25 cellular contexts compared by ENCODE assay signal in the genomic region with DNA sequence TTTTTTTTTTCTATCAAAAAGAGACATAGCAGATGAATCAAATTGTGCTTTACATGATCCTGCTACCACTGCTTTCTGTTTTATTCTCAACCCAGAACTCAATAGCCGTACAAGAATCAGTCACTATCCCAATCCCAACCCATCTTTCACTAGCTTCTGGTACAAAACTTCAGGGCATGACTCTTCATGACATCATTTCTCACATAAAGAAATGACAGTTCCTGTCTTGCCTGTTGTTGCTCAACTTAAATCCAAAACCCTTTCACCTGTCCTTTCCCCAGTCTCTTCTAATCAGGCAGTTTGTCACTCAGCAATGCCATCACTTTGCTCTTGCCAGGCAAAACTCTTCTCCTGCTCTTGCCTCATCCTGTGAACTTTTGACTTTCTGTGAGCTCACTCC.
"Had no signal": no experiment of that assay in that cellular context is flagged by ENCODE, and none has a peak within 500 bp of the region (broad histone marks: within the 10 kb centered on the region; RNA-seq: fewer than 3 reads in every experiment).

No MANE protein-coding gene starts in this region.

- DNase-seq: IMR-90, Kasumi-1, KG1, MV-4-11, NCI-H1048, NCI-H1105, NCI-H1417, NCI-H1436 treated with DMSO at 0.1 percent for 48 hours, NCI-H1694 treated with DMSO at 0.1 percent for 48 hours, NCI-H1930, NCI-H2081, NCI-H2107, NCI-H2227 treated with DMSO at 0.1 percent for 48 hours, NCI-H446, NCI-H510A, NCI-H524 treated with DMSO at 0.1 percent for 48 hours, NCI-H69, NCI-H774, PC-3, Right ventricle myocardium superior, SIG-M5 had no signal

- H3K36me3 ChIP-seq: SJSA1 had no signal

- H3K4me3 ChIP-seq: SJSA1, SK-N-MC had no signal

- H3K27me3 ChIP-seq: SJSA1 had no signal

- H3K4me1 ChIP-seq: SJSA1 had no signal

- H3K27ac ChIP-seq: HL-60, SJSA1, SK-N-MC had no signal

- H3K9me3 ChIP-seq: SJSA1 had no signal

- ATAC-seq: Panc1, PC-3 had no signal
